Comparison of ENCODE assay signal across 14 cellular contexts in the genomic region with DNA sequence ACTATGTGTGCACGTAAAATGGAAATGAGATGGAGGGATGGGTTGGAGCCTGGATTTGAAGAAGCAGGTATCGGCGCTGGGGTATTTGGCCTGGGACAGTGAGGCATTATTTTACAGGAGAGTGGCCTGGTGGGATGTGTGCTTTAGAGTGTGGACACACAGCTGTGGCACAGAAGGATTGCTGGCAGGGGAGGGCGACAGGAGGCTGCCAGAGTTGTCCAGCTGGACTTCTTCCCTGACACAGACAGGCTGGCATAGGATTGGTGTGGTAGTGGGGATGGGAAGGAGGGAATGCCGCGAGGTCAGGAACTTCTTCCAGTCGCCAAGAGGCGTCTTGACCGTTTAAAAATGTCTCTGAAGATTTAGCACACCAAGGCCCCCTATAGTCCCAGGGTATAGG. TPM values are rescaled to one million over a fixed set of nuclear protein-coding genes. Genes with fewer than 3 reads are reported as not detected.
DNase-seq lines count a peak whose midpoint lies in the region; ATAC-seq and TF ChIP-seq lines count a peak whose summit lies in the region.
"Not testable (repeated sequence)": the region's sequence is repeated elsewhere in the genome, so short reads cannot be mapped to it uniquely, and the experiment has no call there.
"Had no signal": no experiment of that assay in that cellular context is flagged by ENCODE, and none has a peak within 500 bp of the region (broad histone marks: within the 10 kb centered on the region; RNA-seq: fewer than 3 reads in every experiment).

No MANE protein-coding gene starts in this region.

- H3K4me3 ChIP-seq in gastroesophageal sphincter, left ventricle myocardium inferior, psoas muscle, thoracic aorta: not testable (repeated sequence)

- ATAC-seq in central memory CD8-positive, alpha-beta T cell (replicated peaks; ENCODE audit: extremely low read depth, poor library complexity, severe bottlenecking); gastroesophageal sphincter; thoracic aorta (ENCODE audit: insufficient number of reproducible peaks, low FRiP score, low read depth): not testable (repeated sequence)
- ATAC-seq in psoas muscle: peak; percentile 21 to 58 (median 51)

- H3K36me3 Mint-ChIP-seq in central memory CD8-positive, alpha-beta T cell (ENCODE audit: insufficient read depth); mesothelial cell of epicardium: not testable (repeated sequence)

- TF ChIP-seq POLR2A in gastroesophageal sphincter (IDR thresholded peaks at IDR 0.05): not testable (repeated sequence)

- not testable (repeated sequence) for DNase-seq in central memory CD8-positive, alpha-beta T cell (ENCODE audit: low spot score in 2 of 2); left ventricle myocardium inferior; mesothelial cell of epicardium (ENCODE audit: low spot score in 2 of 2, unreplicated experiment in 2 of 2); psoas muscle; thoracic aorta (ENCODE audit: low spot score)

- intact Hi-C loops in left ventricle myocardium inferior (cut with micrococcal nuclease); psoas muscle (cut with DNase I): not testable (repeated sequence)

- 69 to 86% methylated on average over 1 to 2 of the region's 9 CpGs for WGBS in gastroesophageal sphincter (ENCODE audit: low coverage in 1 of 2), 2 donors
- 19 to 63% (median 38%) methylated on average over 3 to 8 of the region's 9 CpGs for WGBS in psoas muscle, 3 donors

- H3K4me1 ChIP-seq in gastroesophageal sphincter: peaks cover 35 to 85% (median 36%) of the 10 kb centered on the region in 3 donors
- H3K4me1 ChIP-seq in left ventricle myocardium inferior: peaks cover 82% of the 10 kb centered on the region
- H3K4me1 ChIP-seq in psoas muscle: peaks cover 72% of the 10 kb centered on the region
- peaks cover 28 to 73% of the 10 kb centered on the region in 2 donors for H3K4me1 ChIP-seq in thoracic aorta (ENCODE audit: control insufficient read depth in 1 of 2, low read depth in 2 of 2)

- not testable (repeated sequence) for H3K27me3 Mint-ChIP-seq in central memory CD8-positive, alpha-beta T cell; mesothelial cell of epicardium (ENCODE audit: low read depth)

- TF ChIP-seq EP300 in gastroesophageal sphincter (IDR thresholded peaks at IDR 0.05): not testable (repeated sequence)

- not testable (repeated sequence) for H3K9me3 Mint-ChIP-seq in central memory CD8-positive, alpha-beta T cell; mesothelial cell of epicardium

- peak overlapping the region; percentile 3 for H3K27ac Mint-ChIP-seq in central memory CD8-positive, alpha-beta T cell (ENCODE audit: low read depth)
- peak overlapping the region; percentile 32 for H3K27ac Mint-ChIP-seq in mesothelial cell of epicardium

- not testable (repeated sequence) for H3K36me3 ChIP-seq in gastroesophageal sphincter; left ventricle myocardium inferior; psoas muscle (ENCODE audit: insufficient read depth in 1 of 2, low read depth in 1 of 2); thoracic aorta

- not testable (repeated sequence) for TF ChIP-seq CTCF in VCaP (conservative IDR thresholded peaks at IDR 0.05); gastroesophageal sphincter (IDR thresholded peaks at IDR 0.05); left ventricle myocardium inferior (IDR thresholded peaks at IDR 0.05; ENCODE audit: borderline replicate concordance); mesothelial cell of epicardium (IDR thresholded peaks at IDR 0.05; ENCODE audit: unreplicated experiment); psoas muscle (IDR thresholded peaks at IDR 0.05); thoracic aorta (IDR thresholded peaks at IDR 0.05)

- H3K27ac ChIP-seq in VCaP (peak overlapping the region; percentile 26; the same call in 1 of the 2 replicates), gastroesophageal sphincter (peak overlapping the region; percentile 40 to 87 (median 77)), left ventricle myocardium inferior (replicated peaks) (peak overlapping the region; percentile 88), psoas muscle (peak overlapping the region; percentile 47), thoracic aorta (peak overlapping the region; percentile 24 to 86)

- not testable (repeated sequence) for H3K9me3 ChIP-seq in gastroesophageal sphincter; left ventricle myocardium inferior (replicated peaks); psoas muscle; thoracic aorta

- H3K4me3 Mint-ChIP-seq in central memory CD8-positive, alpha-beta T cell; mesothelial cell of epicardium: not testable (repeated sequence)

- H3K27me3 ChIP-seq in gastroesophageal sphincter; left ventricle myocardium inferior (ENCODE audit: low read depth); psoas muscle (ENCODE audit: insufficient read depth in 3 of 3, low read length in 2 of 3); thoracic aorta (replicated peaks; ENCODE audit: insufficient read depth): not testable (repeated sequence)

- H3K4me1 Mint-ChIP-seq in central memory CD8-positive, alpha-beta T cell: peaks cover 50% of the 10 kb centered on the region
- H3K4me1 Mint-ChIP-seq in mesothelial cell of epicardium: peaks cover 60% of the 10 kb centered on the region

RNA-seq across cellular contexts. Expression of gene SPECC1L, which starts 16.6 kb away (rescaled TPM):
- total RNA-seq in gastroesophageal sphincter (100 to 1,000 TPM in 2 of 4 donors, 10 to 100 TPM in 2; 62.3 to 110 (median 92.5) TPM), left ventricle myocardium inferior (51.9 TPM), mesothelial cell of epicardium (80.8 to 88.0 TPM (median 82.9 TPM) in 3 replicates), psoas muscle (10 to 100 TPM; 23.6 to 29.9 (median 28.5) TPM), thoracic aorta (10 to 100 TPM; 49.4 to 50.0 TPM)
- 10 to 100 TPM in 1 of 3 donors, 1 to 10 TPM in 2; 6.8 to 17.6 (median 7.8) TPM for polyA plus RNA-seq in psoas muscle

RNA-seq across cellular contexts. Expression of gene GGT5, which starts 42.3 kb away (rescaled TPM):
- 10 to 100 TPM; 26.3 to 38.9 (median 34.7) TPM for total RNA-seq in gastroesophageal sphincter
- 21.1 TPM for total RNA-seq in left ventricle myocardium inferior
- total RNA-seq in mesothelial cell of epicardium: 2.9 to 4.1 TPM (median 3.6 TPM) in 3 replicates
- 10 to 100 TPM in 2 of 4 donors, 1 to 10 TPM in 2; 7.3 to 11.3 (median 9.0) TPM for total RNA-seq in psoas muscle
- 10 to 100 TPM in 1 of 3 donors, 1 to 10 TPM in 2; 9.3 to 13.7 (median 9.8) TPM for polyA plus RNA-seq in psoas muscle
- 100 to 1,000 TPM in 1 of 2 donors, 10 to 100 TPM in 1; 81.3 to 175 TPM for total RNA-seq in thoracic aorta
- total RNA-seq: A673; CD8-positive, alpha-beta memory T cell; GM12878; H7; HT1080; NCI-H460; PC-9 had no signal
- polyA plus RNA-seq: CD8-positive, alpha-beta memory T cell had no signal

Comparison
In these comparisons a context has a peak if more than half of its experiments do, and no peak if none do; other contexts are left out.
1. H3K27ac ChIP-seq: peak in every context shown above with its lines; median percentile 88 in left ventricle myocardium inferior; 77 in gastroesophageal sphincter; 55 in thoracic aorta; 47 in psoas muscle; 26 in VCaP.